Comparison of ENCODE assay signal across 11 cellular contexts in genomic region chr20:56995635-56996075, GRCh38.
A peak's percentile ranks its signal among the peaks of the same experiment; 100 is the strongest.
DNase-seq lines count a peak whose midpoint lies in the region; ATAC-seq, FAIRE-seq and TF ChIP-seq lines count a peak whose summit lies in the region.
"Had no signal": no experiment of that assay in that cellular context is flagged by ENCODE, and none has a peak within 500 bp of the region (broad histone marks: within the 10 kb centered on the region; RNA-seq: fewer than 3 reads in every experiment).

No MANE protein-coding gene starts in this region.

- H3K4me1 Mint-ChIP-seq in activated T-cell treated with anti-CD3 and anti-CD28 coated beads, Interleukin-2, amount 50 U/mL, for 72 hours (ENCODE audit: low read depth): no peaks in the 10 kb centered on the region
- no peaks in the 10 kb centered on the region for H3K4me1 Mint-ChIP-seq in activated T-cell treated with anti-CD3 and anti-CD28 coated beads, Interleukin-2, amount 50 U/mL, for 4 hours (ENCODE audit: low read depth)
- H3K4me1 Mint-ChIP-seq: activated naive CD8-positive, alpha-beta T cell treated with anti-CD3 and anti-CD28 coated beads, Interleukin-2, amount 10 ng/mL, durations not matched to agents 7 days and 5 days had no signal

- H2AK5ac ChIP-seq in H1 (ENCODE audit: low read depth, low read length): no peak overlapping the region

- TF ChIP-seq RAD21 in H1 (IDR thresholded peaks at IDR 0.05 in 1 of 2, conservative IDR thresholded peaks at IDR 0.05 in 1 of 2; ENCODE audit: low read depth in 2 of 2, low read length in 2 of 2): peak; percentile 73 to 79

- no peaks in the 10 kb centered on the region for H3K36me3 ChIP-seq in H1 (ENCODE audit: control insufficient read depth in 2 of 4, insufficient read depth in 4 of 4, low read length in 3 of 4)
- no peaks in the 10 kb centered on the region for H3K36me3 ChIP-seq in stomach
- H3K36me3 ChIP-seq: suprapubic skin had no signal

- intact Hi-C loops in stomach (cut with DNase I; ENCODE audit: low total_unique reads) (no loop called here), sciatic nerve (cut with DNase I) (no loop called here)

- peak overlapping the region; percentile 65; the same call in 1 of the 2 replicates for H2BK15ac ChIP-seq in H1 (ENCODE audit: low read length)

- no peak for FAIRE-seq in H1 (lab: Jason Lieb, UNC)

- no peaks in the 10 kb centered on the region for H4K20me1 ChIP-seq in H1 (replicated peaks in 1 of 2; ENCODE audit: control insufficient read depth in 1 of 2, insufficient read depth in 2 of 2, low read length in 2 of 2)

- peaks cover 0 to 4% of the 10 kb centered on the region in 2 donors for H3K9me3 Mint-ChIP-seq in activated T-cell treated with anti-CD3 and anti-CD28 coated beads, Interleukin-2, amount 50 U/mL, for 72 hours
- peaks cover 13% of the 10 kb centered on the region for H3K9me3 Mint-ChIP-seq in activated T-cell treated with anti-CD3 and anti-CD28 coated beads, Interleukin-2, amount 50 U/mL, for 4 hours
- H3K9me3 Mint-ChIP-seq: activated naive CD8-positive, alpha-beta T cell treated with anti-CD3 and anti-CD28 coated beads, Interleukin-2, amount 10 ng/mL, durations not matched to agents 7 days and 5 days had no signal

- H3K79me2 ChIP-seq in H1 (ENCODE audit: control insufficient read depth in 1 of 2, insufficient read depth in 2 of 2, low read length in 2 of 2): no peaks in the 10 kb centered on the region

- H3K27ac ChIP-seq in H1 (ENCODE audit: low read depth, low read length): no peak overlapping the region
- H3K27ac ChIP-seq in stomach: no peak overlapping the region
- H3K27ac ChIP-seq: suprapubic skin had no signal

- no peak overlapping the region for H3K27ac Mint-ChIP-seq in activated T-cell treated with anti-CD3 and anti-CD28 coated beads, Interleukin-2, amount 50 U/mL, for 72 hours
- H3K27ac Mint-ChIP-seq: activated naive CD8-positive, alpha-beta T cell treated with anti-CD3 and anti-CD28 coated beads, Interleukin-2, amount 10 ng/mL, durations not matched to agents 7 days and 5 days had no signal

- peak; percentile 3 to 12 for DNase-seq in activated T-cell treated with anti-CD3 and anti-CD28 coated beads, Interleukin-2, amount 50 U/mL, for 72 hours
- DNase-seq in activated T-cell treated with anti-CD3 and anti-CD28 coated beads, Interleukin-2, amount 50 U/mL, for 4 hours: no peak
- DNase-seq in NB4 (ENCODE audit: low read depth) (peak; percentile 52), H1 (ENCODE audit: low read depth in 1 of 2, low spot score in 2 of 2) (peak; percentile 49 to 88), stomach (no peak), T-helper 1 cell (no peak), sciatic nerve (ENCODE audit: low spot score) (no peak)
- DNase-seq: activated naive CD8-positive, alpha-beta T cell treated with anti-CD3 and anti-CD28 coated beads, Interleukin-2, amount 10 ng/mL, durations not matched to agents 7 days and 5 days; KG1 had no signal

- H4K5ac ChIP-seq in H1 (ENCODE audit: insufficient read length, low read depth, low read length): no peak overlapping the region

- H3K4me2 ChIP-seq in H1 (ENCODE audit: insufficient read depth in 1 of 2, low read depth in 2 of 2, low read length in 2 of 2): no peak overlapping the region

- H3K9me3 ChIP-seq in H1 (ENCODE audit: insufficient read depth in 2 of 2, low read depth in 1 of 2, low read length in 1 of 2): peaks cover 9 to 13% of the 10 kb centered on the region in 2 experiments
- peaks cover 3 to 26% (median 23%) of the 10 kb centered on the region in 4 donors for H3K9me3 ChIP-seq in stomach
- H3K9me3 ChIP-seq: suprapubic skin had no signal

- no peak overlapping the region for H4K91ac ChIP-seq in H1 (replicated peaks; ENCODE audit: insufficient read length, low read length)

- H3K36me3 Mint-ChIP-seq in activated T-cell treated with anti-CD3 and anti-CD28 coated beads, Interleukin-2, amount 50 U/mL, for 72 hours (ENCODE audit: insufficient read depth in 2 of 2): no peaks in the 10 kb centered on the region
- no peaks in the 10 kb centered on the region for H3K36me3 Mint-ChIP-seq in activated T-cell treated with anti-CD3 and anti-CD28 coated beads, Interleukin-2, amount 50 U/mL, for 4 hours (ENCODE audit: insufficient read depth)
- H3K36me3 Mint-ChIP-seq: activated naive CD8-positive, alpha-beta T cell treated with anti-CD3 and anti-CD28 coated beads, Interleukin-2, amount 10 ng/mL, durations not matched to agents 7 days and 5 days had no signal

- 53% methylated on average over 12 of the region's 12 CpGs; no CpG with 5 or more reads in 1 of the 2 experiments for WGBS in H1 (ENCODE audit: extremely low coverage in 1 of 2, insufficient coverage in 1 of 2, insufficient read length in 1 of 2, insufficient replicate concordance in 2 of 2, low coverage in 1 of 2, low lambda C conversion rate in 2 of 2, missing lambda C conversion rate in 1 of 2), 2 experiments
- WGBS in stomach, 5 donors: 42 to 54% (median 50%) methylated on average over 9 to 12 of the region's 12 CpGs

- no peak for TF ChIP-seq EP300 in H1 (IDR thresholded peaks at IDR 0.05; ENCODE audit: borderline replicate concordance in 1 of 2, low read depth in 2 of 2, low read length in 2 of 2)
- TF ChIP-seq EP300 in stomach (IDR thresholded peaks at IDR 0.05): no peak

- no peak for ATAC-seq in activated T-cell treated with anti-CD3 and anti-CD28 coated beads, Interleukin-2, amount 50 U/mL, for 72 hours (replicated peaks in 1 of 2)
- no peak for ATAC-seq in activated T-cell treated with anti-CD3 and anti-CD28 coated beads, Interleukin-2, amount 50 U/mL, for 4 hours
- ATAC-seq in sciatic nerve (no peak), HG02610 (IDR thresholded peaks at IDR 0.05; ENCODE audit: unreplicated experiment) (no peak)

- H3K27me3 Mint-ChIP-seq in activated T-cell treated with anti-CD3 and anti-CD28 coated beads, Interleukin-2, amount 50 U/mL, for 72 hours (ENCODE audit: low read depth): peaks cover 7% of the 10 kb centered on the region
- H3K27me3 Mint-ChIP-seq in activated T-cell treated with anti-CD3 and anti-CD28 coated beads, Interleukin-2, amount 50 U/mL, for 4 hours (ENCODE audit: low read depth): peaks cover 4% of the 10 kb centered on the region
- H3K27me3 Mint-ChIP-seq: activated naive CD8-positive, alpha-beta T cell treated with anti-CD3 and anti-CD28 coated beads, Interleukin-2, amount 10 ng/mL, durations not matched to agents 7 days and 5 days had no signal

- no peak for TF ChIP-seq POLR2A in NB4 (IDR thresholded peaks at IDR 0.05; ENCODE audit: extremely low read depth, insufficient read length)
- TF ChIP-seq POLR2A in H1 (IDR thresholded peaks at IDR 0.05; ENCODE audit: control extremely low read depth in 1 of 2, low read depth in 2 of 2, low read length in 2 of 2): no peak
- no peak for TF ChIP-seq POLR2A in stomach (IDR thresholded peaks at IDR 0.05)

- no peak overlapping the region for H3K23ac ChIP-seq in H1 (ENCODE audit: insufficient read length)

- peak overlapping the region; percentile 95; the same call in 1 of the 2 replicates for H4K8ac ChIP-seq in H1 (ENCODE audit: extremely low read depth, insufficient read depth, low read length)

- H3K79me1 ChIP-seq in H1 (ENCODE audit: low read depth, low read length): no peaks in the 10 kb centered on the region

- no peak overlapping the region; the same call in 1 of the 2 replicates for H2BK5ac ChIP-seq in H1 (ENCODE audit: low read depth, low read length)

- H2BK20ac ChIP-seq in H1 (ENCODE audit: low read length): no peak overlapping the region

- no peak overlapping the region for H3K18ac ChIP-seq in H1 (ENCODE audit: extremely low read depth, low read length)

- TF ChIP-seq CTCF in NB4 (IDR thresholded peaks at IDR 0.05; ENCODE audit: low read depth, low read length) (peak; percentile 69), H1 (IDR thresholded peaks at IDR 0.05; ENCODE audit: control extremely low read depth in 1 of 3, insufficient read depth in 1 of 3, low read depth in 1 of 3, low read length in 3 of 3) (peak; percentile 82 to 94 (median 90)), stomach (IDR thresholded peaks at IDR 0.05) (peak in 4 of 7 experiments; percentile 15 to 34 (median 26))

- no peak overlapping the region for H2BK12ac ChIP-seq in H1 (ENCODE audit: low read depth, low read length)

- H3K23me2 ChIP-seq in H1 (ENCODE audit: low read depth, low read length): 0 out of 2 replicates have a peak, but pooled peaks cover 1% of the 10 kb centered on the region

- CTCF ChIA-PET in H1 (lab: Charles Lee; ENCODE audit: partially characterized antibody): interaction anchor here (0.8 to 6.9 kb wide), 35 partner anchors 11 to 491 kb away, joined by 3 to 74 read pairs (median 5); no protein-coding TSS in a partner anchor

- H3K4me3 Mint-ChIP-seq in activated T-cell treated with anti-CD3 and anti-CD28 coated beads, Interleukin-2, amount 50 U/mL, for 72 hours: no peak overlapping the region
- no peak overlapping the region for H3K4me3 Mint-ChIP-seq in activated T-cell treated with anti-CD3 and anti-CD28 coated beads, Interleukin-2, amount 50 U/mL, for 4 hours
- H3K4me3 Mint-ChIP-seq: activated naive CD8-positive, alpha-beta T cell treated with anti-CD3 and anti-CD28 coated beads, Interleukin-2, amount 10 ng/mL, durations not matched to agents 7 days and 5 days had no signal

- POLR2A ChIA-PET in H1 (lab: Charles Lee; ENCODE audit: partially characterized antibody): no interaction called here

- no peak overlapping the region for H3K9ac ChIP-seq in H1 (replicated peaks in 1 of 4; ENCODE audit: extremely low read depth in 1 of 4, low read depth in 3 of 4, low read length in 3 of 4)

- H3K56ac ChIP-seq in H1 (replicated peaks; ENCODE audit: insufficient read length, low read depth, low read length): no peak overlapping the region

- no peak overlapping the region for H3K4ac ChIP-seq in H1 (replicated peaks; ENCODE audit: insufficient read length, low read depth, low read length)

- no peak overlapping the region for H2BK120ac ChIP-seq in H1 (replicated peaks; ENCODE audit: low read depth, low read length)

- H2AFZ ChIP-seq in H1 (ENCODE audit: low read length): no peak overlapping the region

- peaks cover 0 to 5% (median 0%) of the 10 kb centered on the region in 4 experiments; a peak in 2 of 7 replicates for H3K27me3 ChIP-seq in H1 (replicated peaks in 1 of 4; ENCODE audit: control insufficient read depth in 3 of 4, extremely low read depth in 1 of 4, insufficient read depth in 3 of 4, low read length in 3 of 4)
- H3K27me3 ChIP-seq in stomach: peaks cover 0 to 39% (median 4%) of the 10 kb centered on the region in 3 donors
- H3K27me3 ChIP-seq: suprapubic skin had no signal

- H3K4me1 ChIP-seq in H1 (replicated peaks in 1 of 4; ENCODE audit: control insufficient read depth in 3 of 4, insufficient read depth in 4 of 4, low read length in 3 of 4) (no peaks in the 10 kb centered on the region), stomach (no peaks in the 10 kb centered on the region)

- H3K14ac ChIP-seq in H1 (ENCODE audit: insufficient read length): no peak overlapping the region

- no peak overlapping the region for H3K4me3 ChIP-seq in NB4 (ENCODE audit: low read depth, low read length)
- no peak overlapping the region for H3K4me3 ChIP-seq in H1 (ENCODE audit: extremely low read depth in 1 of 4, insufficient read depth in 2 of 4, low read depth in 3 of 4, low read length in 4 of 4)
- H3K4me3 ChIP-seq in stomach: no peak overlapping the region
- H3K4me3 ChIP-seq: suprapubic skin had no signal

TF ChIP-seq in H1, 55 proteins besides CTCF, POLR2A, EP300 and RAD21 (continues in another document):
- peak; percentile 45; the same call in 1 of the 2 replicates for TF ChIP-seq GABPA (IDR thresholded peaks at IDR 0.05; ENCODE audit: borderline replicate concordance, insufficient read depth, low read length)
- no peak for TF ChIP-seq CHD2 (IDR thresholded peaks at IDR 0.05; ENCODE audit: low read length)

Comparison
In these comparisons a context has a peak if more than half of its experiments do, and no peak if none do; other contexts are left out.
1. DNase-seq: peak in activated T-cell treated with anti-CD3 and anti-CD28 coated beads, Interleukin-2, amount 50 U/mL, for 72 hours (2 of 2), NB4 (single experiment) and H1 (2 of 2); none in activated T-cell treated with anti-CD3 and anti-CD28 coated beads, Interleukin-2, amount 50 U/mL, for 4 hours (single experiment), stomach (single experiment), T-helper 1 cell (0 of 5) and sciatic nerve (single experiment).
2. CTCF ChIP-seq: peak in every context shown above with its lines; median percentile 90 in H1; 69 in NB4; 26 in stomach.